In genomic region chr12:28190321-28191017, GRCh38 we compare ENCODE assay signal across 1 cellular context.
TF ChIP-seq lines count a peak whose summit lies in the region.

A gene with protein sequence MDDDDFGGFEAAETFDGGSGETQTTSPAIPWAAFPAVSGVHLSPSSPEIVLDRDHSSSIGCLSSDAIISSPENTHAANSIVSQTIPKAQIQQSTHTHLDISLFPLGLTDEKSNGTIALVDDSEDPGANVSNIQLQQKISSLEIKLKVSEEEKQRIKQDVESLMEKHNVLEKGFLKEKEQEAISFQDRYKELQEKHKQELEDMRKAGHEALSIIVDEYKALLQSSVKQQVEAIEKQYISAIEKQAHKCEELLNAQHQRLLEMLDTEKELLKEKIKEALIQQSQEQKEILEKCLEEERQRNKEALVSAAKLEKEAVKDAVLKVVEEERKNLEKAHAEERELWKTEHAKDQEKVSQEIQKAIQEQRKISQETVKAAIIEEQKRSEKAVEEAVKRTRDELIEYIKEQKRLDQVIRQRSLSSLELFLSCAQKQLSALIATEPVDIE (plus strand): TSS chr12:28190456. CDS start chr12:28257216, 66,760 bp downstream.

TF ChIP-seq in HepG2, 621 proteins besides CTCF, POLR2A, EP300 and RAD21 (continued from another document and continues in another):
- TF ChIP-seq ZNF646 (CRISPR knock-in tag; IDR thresholded peaks at IDR 0.05) = no peak
- no peak for TF ChIP-seq ZNF274 (CRISPR knock-in tag; IDR thresholded peaks at IDR 0.05)
- TF ChIP-seq ZNF343 (CRISPR knock-in tag; IDR thresholded peaks at IDR 0.05) = peak; percentile 84
- no peak; the same call in 1 of the 2 replicates for TF ChIP-seq BCL6 (CRISPR knock-in tag; IDR thresholded peaks at IDR 0.05)
- TF ChIP-seq ZFP82 (CRISPR knock-in tag; IDR thresholded peaks at IDR 0.05; ENCODE audit: borderline replicate concordance) = no peak; the same call in 1 of the 2 replicates
- peak; percentile 64 for TF ChIP-seq RBM39 (IDR thresholded peaks at IDR 0.05; ENCODE audit: low read depth, low read length, poor library complexity, severe bottlenecking)
- no peak; the same call in 1 of the 2 replicates for TF ChIP-seq ZNF33B (CRISPR knock-in tag; IDR thresholded peaks at IDR 0.05)
- TF ChIP-seq, protein P1, sequence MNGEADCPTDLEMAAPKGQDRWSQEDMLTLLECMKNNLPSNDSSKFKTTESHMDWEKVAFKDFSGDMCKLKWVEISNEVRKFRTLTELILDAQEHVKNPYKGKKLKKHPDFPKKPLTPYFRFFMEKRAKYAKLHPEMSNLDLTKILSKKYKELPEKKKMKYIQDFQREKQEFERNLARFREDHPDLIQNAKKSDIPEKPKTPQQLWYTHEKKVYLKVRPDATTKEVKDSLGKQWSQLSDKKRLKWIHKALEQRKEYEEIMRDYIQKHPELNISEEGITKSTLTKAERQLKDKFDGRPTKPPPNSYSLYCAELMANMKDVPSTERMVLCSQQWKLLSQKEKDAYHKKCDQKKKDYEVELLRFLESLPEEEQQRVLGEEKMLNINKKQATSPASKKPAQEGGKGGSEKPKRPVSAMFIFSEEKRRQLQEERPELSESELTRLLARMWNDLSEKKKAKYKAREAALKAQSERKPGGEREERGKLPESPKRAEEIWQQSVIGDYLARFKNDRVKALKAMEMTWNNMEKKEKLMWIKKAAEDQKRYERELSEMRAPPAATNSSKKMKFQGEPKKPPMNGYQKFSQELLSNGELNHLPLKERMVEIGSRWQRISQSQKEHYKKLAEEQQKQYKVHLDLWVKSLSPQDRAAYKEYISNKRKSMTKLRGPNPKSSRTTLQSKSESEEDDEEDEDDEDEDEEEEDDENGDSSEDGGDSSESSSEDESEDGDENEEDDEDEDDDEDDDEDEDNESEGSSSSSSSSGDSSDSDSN (CRISPR knock-in tag; IDR thresholded peaks at IDR 0.05) = peak; percentile 82
- TF ChIP-seq MED1 (CRISPR knock-in tag; IDR thresholded peaks at IDR 0.05) = peak; percentile 67
- peak; percentile 82 for TF ChIP-seq ZIK1 (CRISPR knock-in tag; IDR thresholded peaks at IDR 0.05; ENCODE audit: borderline replicate concordance, low read depth)
- no peak for TF ChIP-seq FIP1L1 (IDR thresholded peaks at IDR 0.05; ENCODE audit: borderline replicate concordance, insufficient read depth, low read depth, low read length)
- TF ChIP-seq HNRNPH1 (optimal IDR thresholded peaks at IDR 0.05; ENCODE audit: low read depth, low read length) = no peak
- TF ChIP-seq ZNF749 (CRISPR knock-in tag; IDR thresholded peaks at IDR 0.05; ENCODE audit: borderline replicate concordance) = 0 out of 2 replicates have a peak, but pooled peaks have one; percentile 54
- TF ChIP-seq TOE1 (CRISPR knock-in tag; IDR thresholded peaks at IDR 0.05) = no peak
- 0 out of 2 replicates have a peak, but pooled peaks have one; percentile 20 for TF ChIP-seq HMG20B (CRISPR knock-in tag; conservative IDR thresholded peaks at IDR 0.05)
- 0 out of 2 replicates have a peak, but pooled peaks have one; percentile 77 for TF ChIP-seq TP53 (CRISPR knock-in tag; conservative IDR thresholded peaks at IDR 0.05)
- TF ChIP-seq, protein P2, sequence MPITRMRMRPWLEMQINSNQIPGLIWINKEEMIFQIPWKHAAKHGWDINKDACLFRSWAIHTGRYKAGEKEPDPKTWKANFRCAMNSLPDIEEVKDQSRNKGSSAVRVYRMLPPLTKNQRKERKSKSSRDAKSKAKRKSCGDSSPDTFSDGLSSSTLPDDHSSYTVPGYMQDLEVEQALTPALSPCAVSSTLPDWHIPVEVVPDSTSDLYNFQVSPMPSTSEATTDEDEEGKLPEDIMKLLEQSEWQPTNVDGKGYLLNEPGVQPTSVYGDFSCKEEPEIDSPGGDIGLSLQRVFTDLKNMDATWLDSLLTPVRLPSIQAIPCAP (CRISPR knock-in tag; IDR thresholded peaks at IDR 0.05; ENCODE audit: low read depth) = peak; percentile 86; the same call in 1 of the 2 replicates
- peak; percentile 60; the same call in 1 of the 2 replicates for TF ChIP-seq ZNF678 (CRISPR knock-in tag; IDR thresholded peaks at IDR 0.05)
- peak; percentile 34; the same call in 1 of the 2 replicates for TF ChIP-seq HDAC2 (CRISPR knock-in tag; IDR thresholded peaks at IDR 0.05)
- TF ChIP-seq SIX4 (CRISPR knock-in tag; IDR thresholded peaks at IDR 0.05) = no peak
- no peak for TF ChIP-seq MED8 (CRISPR knock-in tag; IDR thresholded peaks at IDR 0.05; ENCODE audit: insufficient replicate concordance)
- peak; percentile 93; the same call in 1 of the 2 replicates for TF ChIP-seq KDM5B (CRISPR knock-in tag; IDR thresholded peaks at IDR 0.05; ENCODE audit: borderline replicate concordance)
- TF ChIP-seq, protein P3, sequence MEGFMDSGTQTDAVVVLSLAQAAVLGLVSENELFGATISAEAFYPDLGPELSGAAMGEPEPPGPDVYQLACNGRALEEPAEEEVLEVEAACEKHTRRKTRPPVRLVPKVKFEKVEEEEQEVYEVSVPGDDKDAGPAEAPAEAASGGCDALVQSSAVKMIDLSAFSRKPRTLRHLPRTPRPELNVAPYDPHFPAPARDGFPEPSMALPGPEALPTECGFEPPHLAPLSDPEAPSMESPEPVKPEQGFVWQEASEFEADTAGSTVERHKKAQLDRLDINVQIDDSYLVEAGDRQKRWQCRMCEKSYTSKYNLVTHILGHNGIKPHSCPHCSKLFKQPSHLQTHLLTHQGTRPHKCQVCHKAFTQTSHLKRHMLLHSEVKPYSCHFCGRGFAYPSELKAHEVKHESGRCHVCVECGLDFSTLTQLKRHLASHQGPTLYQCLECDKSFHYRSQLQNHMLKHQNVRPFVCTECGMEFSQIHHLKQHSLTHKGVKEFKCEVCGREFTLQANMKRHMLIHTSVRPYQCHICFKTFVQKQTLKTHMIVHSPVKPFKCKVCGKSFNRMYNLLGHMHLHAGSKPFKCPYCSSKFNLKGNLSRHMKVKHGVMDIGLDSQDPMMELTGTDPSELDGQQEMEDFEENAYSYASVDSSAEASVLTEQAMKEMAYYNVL (CRISPR knock-in tag; IDR thresholded peaks at IDR 0.05; ENCODE audit: borderline replicate concordance) = no peak
- no peak; the same call in 1 of the 2 replicates for TF ChIP-seq ISX (CRISPR knock-in tag; conservative IDR thresholded peaks at IDR 0.05)
- TF ChIP-seq, protein P4, sequence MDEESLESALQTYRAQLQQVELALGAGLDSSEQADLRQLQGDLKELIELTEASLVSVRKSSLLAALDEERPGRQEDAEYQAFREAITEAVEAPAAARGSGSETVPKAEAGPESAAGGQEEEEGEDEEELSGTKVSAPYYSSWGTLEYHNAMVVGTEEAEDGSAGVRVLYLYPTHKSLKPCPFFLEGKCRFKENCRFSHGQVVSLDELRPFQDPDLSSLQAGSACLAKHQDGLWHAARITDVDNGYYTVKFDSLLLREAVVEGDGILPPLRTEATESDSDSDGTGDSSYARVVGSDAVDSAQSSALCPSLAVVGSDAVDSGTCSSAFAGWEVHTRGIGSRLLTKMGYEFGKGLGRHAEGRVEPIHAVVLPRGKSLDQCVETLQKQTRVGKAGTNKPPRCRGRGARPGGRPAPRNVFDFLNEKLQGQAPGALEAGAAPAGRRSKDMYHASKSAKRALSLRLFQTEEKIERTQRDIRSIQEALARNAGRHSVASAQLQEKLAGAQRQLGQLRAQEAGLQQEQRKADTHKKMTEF (CRISPR knock-in tag; IDR thresholded peaks at IDR 0.05) = peak; percentile 85
- no peak for TF ChIP-seq ZNF33A (CRISPR knock-in tag; IDR thresholded peaks at IDR 0.05; ENCODE audit: borderline replicate concordance)
- 0 out of 2 replicates have a peak, but pooled peaks have one; percentile 75 for TF ChIP-seq ZNF552 (CRISPR knock-in tag; IDR thresholded peaks at IDR 0.05; ENCODE audit: borderline replicate concordance)
- TF ChIP-seq, protein P5, sequence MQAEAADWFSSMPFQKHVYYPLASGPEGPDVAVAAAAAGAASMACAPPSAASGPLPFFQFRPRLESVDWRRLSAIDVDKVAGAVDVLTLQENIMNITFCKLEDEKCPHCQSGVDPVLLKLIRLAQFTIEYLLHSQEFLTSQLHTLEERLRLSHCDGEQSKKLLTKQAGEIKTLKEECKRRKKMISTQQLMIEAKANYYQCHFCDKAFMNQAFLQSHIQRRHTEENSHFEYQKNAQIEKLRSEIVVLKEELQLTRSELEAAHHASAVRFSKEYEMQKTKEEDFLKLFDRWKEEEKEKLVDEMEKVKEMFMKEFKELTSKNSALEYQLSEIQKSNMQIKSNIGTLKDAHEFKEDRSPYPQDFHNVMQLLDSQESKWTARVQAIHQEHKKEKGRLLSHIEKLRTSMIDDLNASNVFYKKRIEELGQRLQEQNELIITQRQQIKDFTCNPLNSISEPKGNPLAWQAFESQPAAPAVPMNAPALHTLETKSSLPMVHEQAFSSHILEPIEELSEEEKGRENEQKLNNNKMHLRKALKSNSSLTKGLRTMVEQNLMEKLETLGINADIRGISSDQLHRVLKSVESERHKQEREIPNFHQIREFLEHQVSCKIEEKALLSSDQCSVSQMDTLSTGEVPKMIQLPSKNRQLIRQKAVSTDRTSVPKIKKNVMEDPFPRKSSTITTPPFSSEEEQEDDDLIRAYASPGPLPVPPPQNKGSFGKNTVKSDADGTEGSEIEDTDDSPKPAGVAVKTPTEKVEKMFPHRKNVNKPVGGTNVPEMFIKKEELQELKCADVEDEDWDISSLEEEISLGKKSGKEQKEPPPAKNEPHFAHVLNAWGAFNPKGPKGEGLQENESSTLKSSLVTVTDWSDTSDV (CRISPR knock-in tag; IDR thresholded peaks at IDR 0.05) = no peak; the same call in 1 of the 2 replicates
- peak; percentile 93 for TF ChIP-seq GMEB1 (CRISPR knock-in tag; IDR thresholded peaks at IDR 0.05; ENCODE audit: borderline replicate concordance)
- TF ChIP-seq CREB3 (CRISPR knock-in tag; IDR thresholded peaks at IDR 0.05) = 0 out of 2 replicates have a peak, but pooled peaks have one; percentile 42
- peak; percentile 71; the same call in 1 of the 2 replicates for TF ChIP-seq ATF5 (CRISPR knock-in tag; IDR thresholded peaks at IDR 0.05; ENCODE audit: low read depth)
- TF ChIP-seq ZNF143 (CRISPR knock-in tag; IDR thresholded peaks at IDR 0.05) = no peak
- no peak for TF ChIP-seq GTF2F1 (IDR thresholded peaks at IDR 0.05; ENCODE audit: low read length)
- TF ChIP-seq ZEB1 (IDR thresholded peaks at IDR 0.05; ENCODE audit: insufficient replicate concordance, low read depth) = no peak
- TF ChIP-seq ZNF772 (CRISPR knock-in tag; IDR thresholded peaks at IDR 0.05) = peak; percentile 95
